In the genomic region with DNA sequence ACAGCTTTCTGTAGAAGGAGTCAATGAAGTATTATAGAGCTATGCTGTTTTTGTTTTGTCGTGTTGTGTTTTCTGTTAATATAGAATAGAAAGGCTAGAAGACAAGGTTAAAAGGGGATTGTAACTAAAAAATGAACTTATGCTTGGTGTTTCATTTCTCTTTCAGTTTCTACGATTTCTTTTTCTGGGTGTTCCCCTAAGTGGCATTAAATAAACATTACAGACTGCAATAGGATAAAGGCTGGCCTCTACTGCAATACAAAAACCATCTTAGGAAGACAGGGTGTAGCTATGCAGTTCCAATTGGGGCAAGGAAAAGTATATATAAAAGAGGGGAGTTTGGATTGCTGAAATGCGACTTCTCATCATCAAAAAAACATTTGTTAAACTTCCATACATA, we compare ENCODE assay signal across 7 cellular contexts.
"Had no signal": no experiment of that assay in that cellular context is flagged by ENCODE, and none has a peak within 500 bp of the region (broad histone marks: within the 10 kb centered on the region; RNA-seq: fewer than 3 reads in every experiment).

No MANE protein-coding gene starts in this region.

- DNase-seq: H9, HCEC 1CT, KBM-7 had no signal

- ATAC-seq: GM23338, HepG2 had no signal

- H3K9ac ChIP-seq: KMS-11 had no signal

- H3K27ac ChIP-seq: HL-60, KMS-11 had no signal

- H3K4me3 ChIP-seq: GM23338 had no signal

- H3K4me2 ChIP-seq: GM23338, KMS-11 had no signal

- H2AFZ ChIP-seq: GM23338 had no signal
